ENCODE assay signal across 34 cellular contexts in the genomic region with DNA sequence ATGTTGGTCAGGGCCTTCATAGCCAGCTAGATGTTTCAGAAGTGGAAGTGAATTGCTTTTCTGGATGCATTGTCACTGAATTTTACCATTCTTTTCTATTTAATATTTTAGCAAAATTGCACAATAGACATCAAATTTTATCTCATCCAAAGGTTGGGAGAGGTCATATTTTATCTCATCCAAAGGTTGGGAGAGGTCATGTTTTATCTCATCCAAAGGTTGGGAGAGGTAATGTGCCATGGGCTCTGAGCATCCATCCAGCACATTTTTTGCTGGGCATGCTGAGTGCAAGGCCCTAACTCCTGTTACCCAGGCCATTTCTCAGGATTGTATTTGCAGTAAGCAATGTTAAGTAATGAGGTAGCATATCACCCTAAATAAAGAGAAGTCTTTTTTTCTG.
"Had no signal": no experiment of that assay in that cellular context is flagged by ENCODE, and none has a peak within 500 bp of the region (broad histone marks: within the 10 kb centered on the region; RNA-seq: fewer than 3 reads in every experiment).

No MANE protein-coding gene starts in this region.

- H3K27ac ChIP-seq: KMS-11 had no signal

- H3K4me3 ChIP-seq: MG63 had no signal

- H3K4me2 ChIP-seq: KMS-11 had no signal

- H3K9me3 ChIP-seq: MG63 had no signal

- H3K36me3 ChIP-seq: MG63 had no signal

- H3K9ac ChIP-seq: KMS-11 had no signal

- DNase-seq: Karpas-422, Kasumi-1, MG63, MM.1S, MV-4-11, NCI-H1048, NCI-H1092, NCI-H1092 treated with DMSO at 0.1 percent for 48 hours, NCI-H1105, NCI-H1105 treated with DMSO at 0.1 percent for 48 hours, NCI-H1417, NCI-H1417 treated with DMSO at 0.1 percent for 48 hours, NCI-H1436, NCI-H1436 treated with DMSO at 0.1 percent for 48 hours, NCI-H146, NCI-H1694, NCI-H1694 treated with DMSO at 0.1 percent for 48 hours, NCI-H187, NCI-H187 treated with DMSO at 0.1 percent for 48 hours, NCI-H1930, NCI-H2029, NCI-H2029 treated with DMSO at 0.1 percent for 48 hours, NCI-H2081, NCI-H2081 treated with DMSO at 0.1 percent for 48 hours, NCI-H2107, NCI-H2171, NCI-H2171 treated with DMSO at 0.1 percent for 48 hours, NCI-H2227 treated with DMSO at 0.1 percent for 48 hours, NCI-H226, NCI-H345, NCI-H446, NCI-H446 treated with DMSO at 0.1 percent for 48 hours, NCI-H510A had no signal

- H3K27me3 ChIP-seq: MG63 had no signal
